12 cellular contexts compared by ENCODE assay signal in genomic region chr16:66150691-66151090, GRCh38.
DNase-seq lines count a peak whose midpoint lies in the region; ATAC-seq and TF ChIP-seq lines count a peak whose summit lies in the region.
"Had no signal": no experiment of that assay in that cellular context is flagged by ENCODE, and none has a peak within 500 bp of the region (broad histone marks: within the 10 kb centered on the region; RNA-seq: fewer than 3 reads in every experiment).

No MANE protein-coding gene starts in this region.

- no peak overlapping the region for H3K9ac ChIP-seq in PC-3 (ENCODE audit: low read length)

- no peaks in the 10 kb centered on the region for H3K36me3 Mint-ChIP-seq in natural killer cell treated with Interleukin-12 subunit alpha and Interleukin-12 subunit beta and Interleukin-15 and Interleukin-18, amount 100 ng/mL, for 72 hours

- no peaks in the 10 kb centered on the region for H3K9me2 ChIP-seq in PC-3 (replicated peaks; ENCODE audit: low read length)

- no peaks in the 10 kb centered on the region for H3K27me3 ChIP-seq in PC-3 (ENCODE audit: low read length)
- H3K27me3 ChIP-seq: adrenal gland had no signal

- no peak for TF ChIP-seq CTCF in PC-3 (conservative IDR thresholded peaks at IDR 0.05; ENCODE audit: low read depth, low read length)

- no peak overlapping the region for H3K27ac ChIP-seq in caudate nucleus (ENCODE audit: low read depth, low read length)
- no peak overlapping the region for H3K27ac ChIP-seq in PC-3 (ENCODE audit: low read length)

- H3K4me1 Mint-ChIP-seq in natural killer cell treated with Interleukin-12 subunit alpha and Interleukin-12 subunit beta and Interleukin-15 and Interleukin-18, amount 100 ng/mL, for 72 hours (ENCODE audit: low read depth in 2 of 2): peaks cover 29 to 37% of the 10 kb centered on the region in 2 donors

- no peaks in the 10 kb centered on the region for H3K27me3 Mint-ChIP-seq in natural killer cell treated with Interleukin-12 subunit alpha and Interleukin-12 subunit beta and Interleukin-15 and Interleukin-18, amount 100 ng/mL, for 72 hours

- no peak overlapping the region for H3K4me2 ChIP-seq in PC-3 (ENCODE audit: low read length)

- peak; percentile 62 for ATAC-seq in esophagus mucosa
- ATAC-seq in natural killer cell treated with Interleukin-12 subunit alpha and Interleukin-12 subunit beta and Interleukin-15 and Interleukin-18, amount 100 ng/mL, for 72 hours: peak in 1 of 2 donors; percentile 73
- ATAC-seq in HG02759 (IDR thresholded peaks at IDR 0.05; ENCODE audit: unreplicated experiment): no peak
- no peak for ATAC-seq in stimulated activated naive CD8-positive, alpha-beta T cell treated with anti-CD3 and anti-CD28 coated beads, Interleukin-15, Interleukin-2, amounts not matched to agents 100 U/mL and 50 U/mL, for 24 hours
- no peak for ATAC-seq in PC-3

- CTCF ChIA-PET in PC-3 (lab: Charles Lee): no interaction called here

- peak overlapping the region; percentile 5 for H3K4me3 Mint-ChIP-seq in natural killer cell treated with Interleukin-12 subunit alpha and Interleukin-12 subunit beta and Interleukin-15 and Interleukin-18, amount 100 ng/mL, for 72 hours

- H3K4me1 ChIP-seq in PC-3 (ENCODE audit: insufficient read depth, low read length): no peaks in the 10 kb centered on the region

- intact Hi-C loops in PC-3 (cut with micrococcal nuclease): no loop called here

- no peak overlapping the region for H3K4me3 ChIP-seq in PC-3 (ENCODE audit: low read length)
- H3K4me3 ChIP-seq: adrenal gland had no signal

- H3K79me2 ChIP-seq in PC-3 (ENCODE audit: low read length): no peaks in the 10 kb centered on the region

- BruUV-seq in PC-3 (replicated peaks; lab: Mats Ljungman, UMichigan): no TSS peak

- peak; percentile 41 for DNase-seq in Daoy (ENCODE audit: low read depth)
- peak; percentile 76 for DNase-seq in MV-4-11 (lab: John Stamatoyannopoulos, UW)
- DNase-seq in natural killer cell treated with Interleukin-12 subunit alpha and Interleukin-12 subunit beta and Interleukin-15 and Interleukin-18, amount 100 ng/mL, for 72 hours (ENCODE audit: low spot score): no peak
- no peak for DNase-seq in caudate nucleus (lab: John Stamatoyannopoulos, UW)
- DNase-seq in stimulated activated naive CD8-positive, alpha-beta T cell treated with anti-CD3 and anti-CD28 coated beads, Interleukin-15, Interleukin-2, amounts not matched to agents 100 U/mL and 50 U/mL, for 24 hours: no peak
- no peak for DNase-seq in PC-3
- DNase-seq: NCI-H1092; NCI-H524; stimulated activated CD4-positive, alpha-beta T cell treated with anti-CD3 and anti-CD28 coated beads, Interleukin-2, amount 100 ng/mL, for 48 hours had no signal

- H3K9me3 Mint-ChIP-seq in natural killer cell treated with Interleukin-12 subunit alpha and Interleukin-12 subunit beta and Interleukin-15 and Interleukin-18, amount 100 ng/mL, for 72 hours: peaks cover 6% of the 10 kb centered on the region

- H3K27ac Mint-ChIP-seq in natural killer cell treated with Interleukin-12 subunit alpha and Interleukin-12 subunit beta and Interleukin-15 and Interleukin-18, amount 100 ng/mL, for 72 hours: peak overlapping the region in 1 of 2 donors; percentile 63

- no peak overlapping the region for H2AFZ ChIP-seq in PC-3 (ENCODE audit: low read length)

- H3K36me3 ChIP-seq in PC-3 (ENCODE audit: low read depth, low read length): no peaks in the 10 kb centered on the region
- H3K36me3 ChIP-seq: adrenal gland had no signal

- no peaks in the 10 kb centered on the region for H3F3A ChIP-seq in PC-3 (ENCODE audit: low read length, unreplicated experiment)

- POLR2A ChIA-PET in PC-3 (lab: Charles Lee; ENCODE audit: unreplicated experiment): no interaction called here

- no peaks in the 10 kb centered on the region for H3K9me3 ChIP-seq in PC-3 (ENCODE audit: low read length)
- H3K9me3 ChIP-seq: adrenal gland had no signal

- H4K20me1 ChIP-seq in PC-3 (ENCODE audit: low read length): no peaks in the 10 kb centered on the region

Comparison
In these comparisons a context has a peak if more than half of its experiments do, and no peak if none do; other contexts are left out.
1. DNase-seq: peak in Daoy (single experiment) and MV-4-11 (single experiment); none in natural killer cell treated with Interleukin-12 subunit alpha and Interleukin-12 subunit beta and Interleukin-15 and Interleukin-18, amount 100 ng/mL, for 72 hours (single experiment), caudate nucleus (0 of 61), stimulated activated naive CD8-positive, alpha-beta T cell treated with anti-CD3 and anti-CD28 coated beads, Interleukin-15, Interleukin-2, amounts not matched to agents 100 U/mL and 50 U/mL, for 24 hours (single experiment) and PC-3 (single experiment).